17 cellular contexts compared by ENCODE assay signal in genomic region chr6:81831274-81831673, GRCh38.
DNase-seq lines count a peak whose midpoint lies in the region; ATAC-seq, FAIRE-seq and TF ChIP-seq lines count a peak whose summit lies in the region.
"Had no signal": no experiment of that assay in that cellular context is flagged by ENCODE, and none has a peak within 500 bp of the region (broad histone marks: within the 10 kb centered on the region; RNA-seq: fewer than 3 reads in every experiment).

No MANE protein-coding gene starts in this region.

- WGBS in H1 (ENCODE audit: extremely low coverage in 1 of 2, insufficient coverage in 1 of 2, insufficient read length in 1 of 2, insufficient replicate concordance in 2 of 2, low coverage in 1 of 2, low lambda C conversion rate in 2 of 2, missing lambda C conversion rate in 1 of 2), 2 experiments = 77% methylated on average over 5 of the region's 5 CpGs; no CpG with 5 or more reads in 1 of the 2 experiments
- 31% methylated on average over 5 of the region's 5 CpGs for WGBS in right lobe of liver (ENCODE audit: insufficient coverage, low coverage, low lambda C conversion rate, missing lambda C conversion rate)

- H3K79me2 ChIP-seq in Loucy (ENCODE audit: insufficient read depth, low read length) (no peaks in the 10 kb centered on the region), H1 (ENCODE audit: control insufficient read depth in 1 of 2, insufficient read depth in 2 of 2, low read length in 2 of 2) (no peaks in the 10 kb centered on the region)

- H2AFZ ChIP-seq in Loucy (ENCODE audit: low read length) (peak overlapping the region; percentile 5; the same call in 1 of the 2 replicates), H1 (ENCODE audit: low read length) (0 out of 2 replicates have a peak overlapping the region, but pooled peaks have one; percentile 12)

- H3K9me2 ChIP-seq in Loucy (replicated peaks; ENCODE audit: low read depth, low read length) = no peaks in the 10 kb centered on the region

- CTCF ChIA-PET in H1 (lab: Charles Lee; ENCODE audit: partially characterized antibody) = interaction anchor here (0.6 kb wide), 1 partner anchor 137 kb away, joined by 3 read pairs; no protein-coding TSS in a partner anchor

- H3K23ac ChIP-seq in H1 (ENCODE audit: insufficient read length) = no peak overlapping the region

- no peak overlapping the region for H2BK12ac ChIP-seq in H1 (ENCODE audit: low read depth, low read length)

- no peak overlapping the region for H3K4ac ChIP-seq in H1 (replicated peaks; ENCODE audit: insufficient read length, low read depth, low read length)

- H3F3A ChIP-seq in Loucy (ENCODE audit: low read depth) = no peaks in the 10 kb centered on the region

- no peak for TF ChIP-seq EP300 in H1 (IDR thresholded peaks at IDR 0.05; ENCODE audit: borderline replicate concordance in 1 of 2, low read depth in 2 of 2, low read length in 2 of 2)

- H3K4me3 ChIP-seq in Loucy (ENCODE audit: low read length, poor library complexity, severe bottlenecking) (no peak overlapping the region), H1 (ENCODE audit: extremely low read depth in 1 of 4, insufficient read depth in 2 of 4, low read depth in 3 of 4, low read length in 4 of 4) (no peak overlapping the region), right lobe of liver (no peak overlapping the region)
- H3K4me3 ChIP-seq: SJCRH30 had no signal

- peak; percentile 93 to 99 (median 94) for ATAC-seq in right lobe of liver
- no peak for ATAC-seq in GM19452 (IDR thresholded peaks at IDR 0.05; ENCODE audit: unreplicated experiment)
- ATAC-seq in HG03354 (IDR thresholded peaks at IDR 0.05; ENCODE audit: poor library complexity, severe bottlenecking, unreplicated experiment) = no peak
- ATAC-seq in sciatic nerve = no peak
- ATAC-seq: Panc1 had no signal

- H4K91ac ChIP-seq in H1 (replicated peaks; ENCODE audit: insufficient read length, low read length) = no peak overlapping the region

- POLR2A ChIA-PET in H1 (lab: Charles Lee; ENCODE audit: partially characterized antibody) = no interaction called here

- TF ChIP-seq CTCF in Loucy (conservative IDR thresholded peaks at IDR 0.05; ENCODE audit: low read length) (no peak), H1 (IDR thresholded peaks at IDR 0.05; ENCODE audit: control extremely low read depth in 1 of 3, insufficient read depth in 1 of 3, low read depth in 1 of 3, low read length in 3 of 3) (no peak), right lobe of liver (IDR thresholded peaks at IDR 0.05) (no peak)

- TF ChIP-seq RAD21 in H1 (IDR thresholded peaks at IDR 0.05 in 1 of 2, conservative IDR thresholded peaks at IDR 0.05 in 1 of 2; ENCODE audit: low read depth in 2 of 2, low read length in 2 of 2) = no peak

- H2AK5ac ChIP-seq in H1 (ENCODE audit: low read depth, low read length) = no peak overlapping the region

- FAIRE-seq in H1 (lab: Jason Lieb, UNC) = no peak

- no peak overlapping the region for H4K8ac ChIP-seq in H1 (ENCODE audit: extremely low read depth, insufficient read depth, low read length)

- TF ChIP-seq POLR2A in H1 (IDR thresholded peaks at IDR 0.05; ENCODE audit: control extremely low read depth in 1 of 2, low read depth in 2 of 2, low read length in 2 of 2) (no peak), right lobe of liver (IDR thresholded peaks at IDR 0.05) (no peak)

- no peak overlapping the region for H3K56ac ChIP-seq in H1 (replicated peaks; ENCODE audit: insufficient read length, low read depth, low read length)

- no peak overlapping the region for H3K18ac ChIP-seq in H1 (ENCODE audit: extremely low read depth, low read length)

- H4K20me1 ChIP-seq in Loucy (ENCODE audit: insufficient read depth, low read length, poor library complexity, severe bottlenecking) (no peaks in the 10 kb centered on the region), H1 (replicated peaks in 1 of 2; ENCODE audit: control insufficient read depth in 1 of 2, insufficient read depth in 2 of 2, low read length in 2 of 2) (no peaks in the 10 kb centered on the region)

- H3K27me3 ChIP-seq in Loucy (ENCODE audit: insufficient read depth, low read length, poor library complexity, severe bottlenecking) (no peaks in the 10 kb centered on the region), H1 (replicated peaks in 1 of 4; ENCODE audit: control insufficient read depth in 3 of 4, extremely low read depth in 1 of 4, insufficient read depth in 3 of 4, low read length in 3 of 4) (no peaks in the 10 kb centered on the region), right lobe of liver (no peaks in the 10 kb centered on the region)
- H3K27me3 ChIP-seq: SJCRH30 had no signal

- H2BK15ac ChIP-seq in H1 (ENCODE audit: low read length) = no peak overlapping the region

- no peak overlapping the region for H3K27ac ChIP-seq in H1 (ENCODE audit: low read depth, low read length)
- H3K27ac ChIP-seq in right lobe of liver = peak overlapping the region in 2 of 3 donors; percentile 29 to 73
- H3K27ac ChIP-seq: SJCRH30 had no signal

- no peak overlapping the region for H2BK120ac ChIP-seq in H1 (replicated peaks; ENCODE audit: low read depth, low read length)

- no peak overlapping the region for H4K5ac ChIP-seq in H1 (ENCODE audit: insufficient read length, low read depth, low read length)

- H3K23me2 ChIP-seq in H1 (ENCODE audit: low read depth, low read length) = no peaks in the 10 kb centered on the region

- H3K36me3 ChIP-seq in Loucy (ENCODE audit: insufficient read depth, low read length) (no peaks in the 10 kb centered on the region), H1 (ENCODE audit: control insufficient read depth in 2 of 4, insufficient read depth in 4 of 4, low read length in 3 of 4) (no peaks in the 10 kb centered on the region), right lobe of liver (no peaks in the 10 kb centered on the region)
- H3K36me3 ChIP-seq: SJCRH30 had no signal

- no peak for DNase-seq in H1 (ENCODE audit: low read depth in 1 of 2, low spot score in 2 of 2)
- DNase-seq in right lobe of liver = peak in 1 of 3 donors; percentile 70
- DNase-seq in sciatic nerve (ENCODE audit: low spot score) = no peak
- no peak for DNase-seq in activated CD4-positive, alpha-beta T cell treated with anti-CD3 and anti-CD28 coated beads, Interleukin-2, amount 50 U/mL, for 4 hours
- DNase-seq: DMS 273 treated with DMSO at 0.1 percent for 48 hours, GDM1, H7, HFFc6, NCI-H1048, NCI-H1436 treated with DMSO at 0.1 percent for 48 hours, NCI-H2029, NCI-H345, SJCRH30 had no signal

- H2BK20ac ChIP-seq in H1 (ENCODE audit: low read length) = no peak overlapping the region

- no peak overlapping the region for H3K14ac ChIP-seq in H1 (ENCODE audit: insufficient read length)

- H3K9ac ChIP-seq in Loucy (ENCODE audit: low read depth, low read length, poor library complexity, severe bottlenecking) (no peak overlapping the region), H1 (replicated peaks in 1 of 4; ENCODE audit: extremely low read depth in 1 of 4, low read depth in 3 of 4, low read length in 3 of 4) (no peak overlapping the region)

- H3K79me1 ChIP-seq in H1 (ENCODE audit: low read depth, low read length) = no peaks in the 10 kb centered on the region

- H3K4me1 ChIP-seq in Loucy (ENCODE audit: insufficient read depth, low read length, poor library complexity, severe bottlenecking) (no peaks in the 10 kb centered on the region), H1 (replicated peaks in 1 of 4; ENCODE audit: control insufficient read depth in 3 of 4, insufficient read depth in 4 of 4, low read length in 3 of 4) (no peaks in the 10 kb centered on the region), right lobe of liver (peaks cover 0 to 12% (median 4%) of the 10 kb centered on the region in 4 donors)
- H3K4me1 ChIP-seq: SJCRH30 had no signal

- H3K9me3 ChIP-seq in Loucy (ENCODE audit: insufficient read depth, low read depth, low read length) (peaks cover 14% of the 10 kb centered on the region), H1 (ENCODE audit: insufficient read depth in 2 of 2, low read depth in 1 of 2, low read length in 1 of 2) (no peaks in the 10 kb centered on the region), right lobe of liver (no peaks in the 10 kb centered on the region)
- H3K9me3 ChIP-seq: SJCRH30 had no signal

- no peak overlapping the region for H3K4me2 ChIP-seq in Loucy (ENCODE audit: low read depth, low read length, poor library complexity, severe bottlenecking)
- no peak overlapping the region for H3K4me2 ChIP-seq in H1 (ENCODE audit: insufficient read depth in 1 of 2, low read depth in 2 of 2, low read length in 2 of 2)

- intact Hi-C loops in right lobe of liver (cut with DNase I) (no loop called here), sciatic nerve (cut with DNase I) (no loop called here)

- no peak overlapping the region for H2BK5ac ChIP-seq in H1 (ENCODE audit: low read depth, low read length)

TF ChIP-seq in H1, 55 proteins besides CTCF, POLR2A, EP300 and RAD21:
- TF ChIP-seq EGR1 (IDR thresholded peaks at IDR 0.05; ENCODE audit: borderline replicate concordance, low read depth, low read length) = no peak
- TF ChIP-seq USF2 (IDR thresholded peaks at IDR 0.05; ENCODE audit: low read length) = no peak
- TF ChIP-seq KDM4A (IDR thresholded peaks at IDR 0.05; ENCODE audit: low read depth, low read length, severe bottlenecking) = no peak
- no peak for TF ChIP-seq RXRA (IDR thresholded peaks at IDR 0.05; ENCODE audit: insufficient read depth, low read depth, low read length)
- no peak for TF ChIP-seq TAF1 (IDR thresholded peaks at IDR 0.05; ENCODE audit: low read depth, low read length)

Comparison
In these comparisons a context has a peak if more than half of its experiments do, and no peak if none do; other contexts are left out.
1. ATAC-seq: peak in right lobe of liver (4 of 4); none in GM19452 (single experiment), HG03354 (single experiment) and sciatic nerve (single experiment).